7 cellular contexts compared by ENCODE assay signal in the genomic region with DNA sequence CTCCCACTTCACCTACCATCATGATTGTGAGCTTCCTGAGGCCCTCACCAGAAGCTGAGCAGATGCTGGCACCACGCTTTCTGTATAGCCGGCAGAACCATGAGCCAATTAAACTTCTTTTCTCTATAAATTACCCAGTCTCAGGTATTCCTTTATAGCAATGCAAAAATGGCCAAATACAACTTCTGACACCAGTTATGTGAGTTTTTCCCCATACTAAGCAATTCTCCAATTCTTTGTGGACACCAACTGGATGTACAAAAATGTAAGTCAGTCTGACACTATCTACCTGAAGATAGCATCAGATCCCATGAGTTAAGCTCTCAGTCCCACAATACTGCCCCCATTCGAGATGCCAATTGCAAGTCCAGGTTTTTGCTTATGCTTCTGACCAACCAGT.
"Had no signal": no experiment of that assay in that cellular context is flagged by ENCODE, and none has a peak within 500 bp of the region (broad histone marks: within the 10 kb centered on the region; RNA-seq: fewer than 3 reads in every experiment).

No MANE protein-coding gene starts in this region.

- ATAC-seq: HepG2, K562 had no signal

- H3K9ac ChIP-seq: KMS-11 had no signal

- H3K4me2 ChIP-seq: KMS-11 had no signal

- H3K27ac ChIP-seq: HL-60, KMS-11 had no signal

- DNase-seq: IMR-90, KBM-7, KG1 had no signal

- H3K4me3 ChIP-seq: K562 had no signal
